ENCODE assay signal across 1 cellular context in the genomic region with DNA sequence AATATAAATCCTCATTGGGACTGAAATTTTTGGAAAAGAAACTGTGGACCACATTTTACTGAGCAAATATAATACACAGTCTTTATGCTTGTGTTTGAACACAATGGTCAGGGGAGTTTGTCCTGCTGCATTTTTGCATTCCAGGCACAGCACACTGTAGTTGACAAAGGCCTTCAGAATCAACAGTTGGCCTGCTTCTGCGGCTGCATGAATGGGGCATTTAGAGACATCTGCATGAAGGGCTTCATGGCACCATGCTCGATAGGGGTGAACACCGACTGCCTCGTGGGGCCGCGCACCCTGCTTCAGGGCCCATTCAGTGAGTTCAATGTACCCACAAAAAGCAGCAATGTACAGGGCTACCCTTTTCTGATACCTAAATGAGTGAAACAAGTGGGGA.
A peak's percentile ranks its signal among the peaks of the same experiment; 100 is the strongest.
TF ChIP-seq lines count a peak whose summit lies in the region.

No MANE protein-coding gene starts in this region.

TF ChIP-seq in HepG2, 621 proteins besides CTCF, POLR2A, EP300 and RAD21:
- no peak for TF ChIP-seq NCOA1 (CRISPR knock-in tag; IDR thresholded peaks at IDR 0.05)
- peak; percentile 55 for TF ChIP-seq TEAD3 (CRISPR knock-in tag; optimal IDR thresholded peaks at IDR 0.05; ENCODE audit: borderline replicate concordance)
- TF ChIP-seq KIAA2018 (CRISPR knock-in tag; IDR thresholded peaks at IDR 0.05; ENCODE audit: borderline replicate concordance) = no peak
- TF ChIP-seq, protein P1, sequence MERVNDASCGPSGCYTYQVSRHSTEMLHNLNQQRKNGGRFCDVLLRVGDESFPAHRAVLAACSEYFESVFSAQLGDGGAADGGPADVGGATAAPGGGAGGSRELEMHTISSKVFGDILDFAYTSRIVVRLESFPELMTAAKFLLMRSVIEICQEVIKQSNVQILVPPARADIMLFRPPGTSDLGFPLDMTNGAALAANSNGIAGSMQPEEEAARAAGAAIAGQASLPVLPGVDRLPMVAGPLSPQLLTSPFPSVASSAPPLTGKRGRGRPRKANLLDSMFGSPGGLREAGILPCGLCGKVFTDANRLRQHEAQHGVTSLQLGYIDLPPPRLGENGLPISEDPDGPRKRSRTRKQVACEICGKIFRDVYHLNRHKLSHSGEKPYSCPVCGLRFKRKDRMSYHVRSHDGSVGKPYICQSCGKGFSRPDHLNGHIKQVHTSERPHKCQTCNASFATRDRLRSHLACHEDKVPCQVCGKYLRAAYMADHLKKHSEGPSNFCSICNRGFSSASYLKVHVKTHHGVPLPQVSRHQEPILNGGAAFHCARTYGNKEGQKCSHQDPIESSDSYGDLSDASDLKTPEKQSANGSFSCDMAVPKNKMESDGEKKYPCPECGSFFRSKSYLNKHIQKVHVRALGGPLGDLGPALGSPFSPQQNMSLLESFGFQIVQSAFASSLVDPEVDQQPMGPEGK (CRISPR knock-in tag; IDR thresholded peaks at IDR 0.05) = no peak
TF ChIP-seq in HepG2: peak in this region for 1.
